25 cellular contexts compared by ENCODE assay signal in the genomic region with DNA sequence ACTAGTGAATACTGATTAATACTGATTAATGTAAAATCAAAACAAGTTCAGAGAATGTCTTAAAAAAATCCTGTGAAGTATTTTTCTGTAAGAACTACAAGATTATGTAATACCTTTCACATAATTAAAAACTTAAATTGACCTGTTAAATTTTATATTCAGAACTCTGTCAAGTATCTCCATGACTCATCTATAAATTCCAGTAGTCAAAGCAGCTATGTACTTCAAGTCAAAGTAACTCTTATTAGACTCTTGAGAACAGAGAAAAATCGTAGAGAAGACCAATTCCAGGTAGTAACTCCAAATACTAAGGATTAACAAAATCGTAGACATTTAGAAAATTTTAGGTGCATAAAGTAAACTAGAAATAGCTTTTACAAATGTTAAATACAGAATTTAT.
DNase-seq lines count a peak whose midpoint lies in the region; ATAC-seq, FAIRE-seq and TF ChIP-seq lines count a peak whose summit lies in the region.
"Had no signal": no experiment of that assay in that cellular context is flagged by ENCODE, and none has a peak within 500 bp of the region (broad histone marks: within the 10 kb centered on the region; RNA-seq: fewer than 3 reads in every experiment).

No MANE protein-coding gene starts in this region.

- H3K9ac ChIP-seq in HepG2 (ENCODE audit: insufficient read depth, low read depth, low read length): no peak overlapping the region
- H3K9ac ChIP-seq in astrocyte (ENCODE audit: low read length): no peak overlapping the region
- H3K9ac ChIP-seq: BLaER1 had no signal

- POLR2A ChIA-PET in HepG2 (lab: Yijun Ruan, JAX): no interaction called here

- H3K9me3 ChIP-seq in HepG2 (ENCODE audit: low read length) (no peaks in the 10 kb centered on the region), right lobe of liver (no peaks in the 10 kb centered on the region), astrocyte (ENCODE audit: insufficient read depth, low read depth, low read length) (no peaks in the 10 kb centered on the region), small intestine (ENCODE audit: control insufficient read depth, low read depth) (no peaks in the 10 kb centered on the region)
- H3K9me3 ChIP-seq: BLaER1, MG63, SJSA1, upper lobe of left lung had no signal

- TF ChIP-seq POLR2A in HepG2 (IDR thresholded peaks at IDR 0.05; ENCODE audit: insufficient read depth in 1 of 2, low read depth in 2 of 2, low read length in 2 of 2) (no peak), right lobe of liver (IDR thresholded peaks at IDR 0.05) (no peak)

- intact Hi-C loops in HepG2 (cut with micrococcal nuclease; ENCODE audit: unreplicated experiment): no loop called here
- intact Hi-C loops in right lobe of liver (cut with DNase I): no loop called here
- intact Hi-C loops in activated T-helper 2 cell treated with anti-CD3 and anti-CD28 coated beads, Interferon-gamma antibody, Interleukin-2, Interleukin-4, amounts not matched to agents 10 μg/mL and 5 μg/mL and 100 μg/mL, durations not matched to agents 14 hours and 24 hours and 36 hours (cut with micrococcal nuclease): no loop called here

- H3K4me2 ChIP-seq in HepG2 (ENCODE audit: low read depth, low read length) (no peak overlapping the region), astrocyte (ENCODE audit: low read length) (no peak overlapping the region)
- H3K4me2 ChIP-seq: BLaER1 had no signal

- TF ChIP-seq RAD21 in HepG2 (CRISPR knock-in tag; IDR thresholded peaks at IDR 0.05): no peak

- no peaks in the 10 kb centered on the region for H3K27me3 Mint-ChIP-seq in astrocyte (ENCODE audit: low read depth, unreplicated experiment)
- H3K27me3 Mint-ChIP-seq in activated T-helper 2 cell treated with anti-CD3 and anti-CD28 coated beads, Interferon-gamma antibody, Interleukin-2, Interleukin-4, amounts not matched to agents 10 μg/mL and 5 μg/mL and 100 μg/mL, durations not matched to agents 14 hours and 24 hours and 36 hours (ENCODE audit: low read depth): no peaks in the 10 kb centered on the region

- H3K36me3 ChIP-seq in HepG2 (replicated peaks in 1 of 2; ENCODE audit: control insufficient read depth in 1 of 2, insufficient read depth in 2 of 2, low read length in 2 of 2) (peaks cover 0 to 15% of the 10 kb centered on the region in 2 experiments; a peak in 2 of 5 replicates), right lobe of liver (no peaks in the 10 kb centered on the region), astrocyte (ENCODE audit: insufficient read depth, low read length) (no peaks in the 10 kb centered on the region), small intestine (ENCODE audit: control insufficient read depth in 2 of 2, insufficient read depth in 2 of 2, low read length in 2 of 2) (no peaks in the 10 kb centered on the region)
- H3K36me3 ChIP-seq: brain microvascular endothelial cell, SJSA1, upper lobe of left lung, WERI-Rb-1 had no signal

- BruUV-seq in HepG2 (replicated peaks; lab: Mats Ljungman, UMichigan): no TSS peak

- WGBS in HepG2 (ENCODE audit: low lambda C conversion rate): 82% methylated on average over 2 of the region's 2 CpGs
- WGBS in right lobe of liver (ENCODE audit: insufficient coverage, low coverage, low lambda C conversion rate, missing lambda C conversion rate): 65% methylated on average over 2 of the region's 2 CpGs
- 75 to 84% (median 78%) methylated on average over 2 of the region's 2 CpGs for WGBS in small intestine, 3 donors

- FAIRE-seq in HepG2 (lab: Jason Lieb, UNC) (peak; percentile 21), astrocyte (lab: Jason Lieb, UNC) (no peak), small intestine (lab: Jason Lieb, UNC) (peak; percentile 65)
- FAIRE-seq: K562 had no signal

- DNase-seq in HepG2 (ENCODE audit: low spot score) (no peak), right lobe of liver (no peak), astrocyte (ENCODE audit: low read depth) (peak; percentile 44), fibroblast of the aortic adventitia (ENCODE audit: low read depth) (peak; percentile 9), small intestine (no peak), GM20000 (ENCODE audit: low spot score) (no peak)
- DNase-seq in activated CD4-positive, alpha-beta T cell treated with anti-CD3 and anti-CD28 coated beads, Interleukin-2, amount 50 U/mL, for 4 hours: no peak
- DNase-seq in activated T-helper 2 cell treated with anti-CD3 and anti-CD28 coated beads, Interferon-gamma antibody, Interleukin-2, Interleukin-4, amounts not matched to agents 10 μg/mL and 5 μg/mL and 100 μg/mL, durations not matched to agents 14 hours and 24 hours and 36 hours (ENCODE audit: low spot score): no peak
- DNase-seq: activated CD8-positive, alpha-beta memory T cell treated with anti-CD3 and anti-CD28 coated beads, Interleukin-2, amount 50 U/mL, for 4 hours; activated effector memory CD4-positive, alpha-beta T cell treated with Interleukin-2 at 50 U/mL for 16 hours; Calu3; dermis blood vessel endothelial cell; foreskin melanocyte; H9; MG63; NCI-H1417; NCI-H2081 treated with DMSO at 0.1 percent for 48 hours; stimulated activated CD4-positive, alpha-beta T cell treated with anti-CD3 and anti-CD28 coated beads, Interleukin-12 subunit alpha, Interleukin-12 subunit beta, amount 100 ng/mL, for 4 hours; upper lobe of left lung; WERI-Rb-1 had no signal

- H3K4me1 ChIP-seq in HepG2 (ENCODE audit: insufficient read depth, low read length): peaks cover 9% of the 10 kb centered on the region
- H3K4me1 ChIP-seq in right lobe of liver: no peaks in the 10 kb centered on the region
- no peaks in the 10 kb centered on the region for H3K4me1 ChIP-seq in astrocyte (ENCODE audit: insufficient read depth, low read length)
- no peaks in the 10 kb centered on the region for H3K4me1 ChIP-seq in small intestine (ENCODE audit: control insufficient read depth in 2 of 2, insufficient read depth in 1 of 2, low read depth in 1 of 2, low read length in 1 of 2)
- H3K4me1 ChIP-seq: BLaER1, SJSA1, upper lobe of left lung had no signal

- H2AFZ ChIP-seq in HepG2 (ENCODE audit: low read length) (no peak overlapping the region), astrocyte (ENCODE audit: low read depth, low read length) (no peak overlapping the region)

- no peak for ATAC-seq in HepG2
- ATAC-seq in right lobe of liver: no peak
- ATAC-seq: K562, Panc1 had no signal

- no peak overlapping the region for H3K27ac Mint-ChIP-seq in astrocyte (ENCODE audit: unreplicated experiment)
- H3K27ac Mint-ChIP-seq in activated T-helper 2 cell treated with anti-CD3 and anti-CD28 coated beads, Interferon-gamma antibody, Interleukin-2, Interleukin-4, amounts not matched to agents 10 μg/mL and 5 μg/mL and 100 μg/mL, durations not matched to agents 14 hours and 24 hours and 36 hours: no peak overlapping the region

- H3K27me3 ChIP-seq in HepG2 (ENCODE audit: control insufficient read depth in 1 of 2, insufficient read depth in 2 of 2, low read length in 2 of 2) (no peaks in the 10 kb centered on the region), right lobe of liver (no peaks in the 10 kb centered on the region), astrocyte (ENCODE audit: insufficient read depth, low read length) (no peaks in the 10 kb centered on the region), small intestine (ENCODE audit: control insufficient read depth in 2 of 2, insufficient read depth in 2 of 2, low read length in 2 of 2) (no peaks in the 10 kb centered on the region)
- H3K27me3 ChIP-seq: BLaER1, brain microvascular endothelial cell, MG63, SJSA1, upper lobe of left lung had no signal

- no peaks in the 10 kb centered on the region for H3K9me3 Mint-ChIP-seq in astrocyte (ENCODE audit: unreplicated experiment)
- no peaks in the 10 kb centered on the region for H3K9me3 Mint-ChIP-seq in activated T-helper 2 cell treated with anti-CD3 and anti-CD28 coated beads, Interferon-gamma antibody, Interleukin-2, Interleukin-4, amounts not matched to agents 10 μg/mL and 5 μg/mL and 100 μg/mL, durations not matched to agents 14 hours and 24 hours and 36 hours
- H3K9me3 Mint-ChIP-seq: H9 had no signal

- H3K4me3 ChIP-seq in HepG2 (replicated peaks in 1 of 3; ENCODE audit: insufficient read depth in 1 of 3, low read depth in 2 of 3, low read length in 3 of 3) (no peak overlapping the region), right lobe of liver (no peak overlapping the region), astrocyte (ENCODE audit: insufficient read depth, low read depth, low read length) (no peak overlapping the region), fibroblast of the aortic adventitia (ENCODE audit: low read depth, low read length) (no peak overlapping the region), small intestine (ENCODE audit: low read depth in 1 of 2, low read length in 2 of 2) (no peak overlapping the region)
- H3K4me3 ChIP-seq: BLaER1, K562, MG63, SJSA1, upper lobe of left lung had no signal

- H4K20me1 ChIP-seq in HepG2 (ENCODE audit: insufficient read depth, low read length) (no peaks in the 10 kb centered on the region), astrocyte (ENCODE audit: insufficient read depth, low read length) (no peaks in the 10 kb centered on the region)
- H4K20me1 ChIP-seq: BLaER1 had no signal

- in situ Hi-C loops in HepG2 (cut with HindIII; ENCODE audit: extremely low pct_ligation_motif_present, low pct_unique_long_range_greater_than_20kb): no loop called here

- TF ChIP-seq CTCF in HepG2 (CRISPR knock-in tag; IDR thresholded peaks at IDR 0.05) (no peak), right lobe of liver (IDR thresholded peaks at IDR 0.05) (no peak), astrocyte (IDR thresholded peaks at IDR 0.05; ENCODE audit: insufficient read depth, low read depth, low read length) (no peak), fibroblast of the aortic adventitia (IDR thresholded peaks at IDR 0.05; ENCODE audit: insufficient read depth, low read length) (no peak), GM20000 (IDR thresholded peaks at IDR 0.05; ENCODE audit: extremely low read depth, missing control alignments) (no peak)

- H3K27ac ChIP-seq in HepG2 (ENCODE audit: extremely low read length, insufficient read depth, low read length) (no peak overlapping the region), right lobe of liver (no peak overlapping the region), astrocyte (ENCODE audit: low read depth, low read length) (no peak overlapping the region), small intestine (ENCODE audit: low read depth in 1 of 2, low read length in 1 of 2) (no peak overlapping the region)
- H3K27ac ChIP-seq: BLaER1, brain microvascular endothelial cell, SJSA1, upper lobe of left lung, WERI-Rb-1 had no signal

- H3K4me3 Mint-ChIP-seq in astrocyte (ENCODE audit: unreplicated experiment): no peak overlapping the region
- H3K4me3 Mint-ChIP-seq in activated T-helper 2 cell treated with anti-CD3 and anti-CD28 coated beads, Interferon-gamma antibody, Interleukin-2, Interleukin-4, amounts not matched to agents 10 μg/mL and 5 μg/mL and 100 μg/mL, durations not matched to agents 14 hours and 24 hours and 36 hours (ENCODE audit: low read depth): no peak overlapping the region
- H3K4me3 Mint-ChIP-seq: H9 had no signal

- H3K36me3 Mint-ChIP-seq in astrocyte (ENCODE audit: low read depth, unreplicated experiment): no peaks in the 10 kb centered on the region
- peaks cover 4% of the 10 kb centered on the region for H3K36me3 Mint-ChIP-seq in activated T-helper 2 cell treated with anti-CD3 and anti-CD28 coated beads, Interferon-gamma antibody, Interleukin-2, Interleukin-4, amounts not matched to agents 10 μg/mL and 5 μg/mL and 100 μg/mL, durations not matched to agents 14 hours and 24 hours and 36 hours (ENCODE audit: low read depth)

- CTCF ChIA-PET in HepG2 (lab: Yijun Ruan, JAX; ENCODE audit: low intra/inter-chr PET ratio, low total read pairs): no interaction called here

- TF ChIP-seq EP300 in HepG2 (IDR thresholded peaks at IDR 0.05; ENCODE audit: low read depth in 2 of 2, low read length in 2 of 2) (no peak), HepG2 (CRISPR knock-in tag; IDR thresholded peaks at IDR 0.05; ENCODE audit: borderline replicate concordance) (no peak)

- H3K4me1 Mint-ChIP-seq in astrocyte (ENCODE audit: low read depth, unreplicated experiment): peaks cover 8% of the 10 kb centered on the region
- H3K4me1 Mint-ChIP-seq in activated T-helper 2 cell treated with anti-CD3 and anti-CD28 coated beads, Interferon-gamma antibody, Interleukin-2, Interleukin-4, amounts not matched to agents 10 μg/mL and 5 μg/mL and 100 μg/mL, durations not matched to agents 14 hours and 24 hours and 36 hours (ENCODE audit: low read depth): peaks cover 1% of the 10 kb centered on the region

- H3K79me2 ChIP-seq in HepG2 (ENCODE audit: insufficient read depth, low read length) (no peaks in the 10 kb centered on the region), astrocyte (ENCODE audit: insufficient read depth, low read length) (no peaks in the 10 kb centered on the region)

Comparison
In these comparisons a context has a peak if more than half of its experiments do, and no peak if none do; other contexts are left out.
1. DNase-seq: peak in astrocyte (single experiment) and fibroblast of the aortic adventitia (single experiment); none in HepG2 (single experiment), right lobe of liver (0 of 3), small intestine (single experiment), GM20000 (single experiment), activated CD4-positive, alpha-beta T cell treated with anti-CD3 and anti-CD28 coated beads, Interleukin-2, amount 50 U/mL, for 4 hours (0 of 2) and activated T-helper 2 cell treated with anti-CD3 and anti-CD28 coated beads, Interferon-gamma antibody, Interleukin-2, Interleukin-4, amounts not matched to agents 10 μg/mL and 5 μg/mL and 100 μg/mL, durations not matched to agents 14 hours and 24 hours and 36 hours (single experiment).